ENCODE assay signal across 30 cellular contexts in genomic region chr12:62686938-62687337, GRCh38.
DNase-seq lines count a peak whose midpoint lies in the region; ATAC-seq and TF ChIP-seq lines count a peak whose summit lies in the region.
"Had no signal": no experiment of that assay in that cellular context is flagged by ENCODE, and none has a peak within 500 bp of the region (broad histone marks: within the 10 kb centered on the region; RNA-seq: fewer than 3 reads in every experiment).

No MANE protein-coding gene starts in this region.

- H3K36me3 Mint-ChIP-seq in MCF 10A (ENCODE audit: insufficient read depth, unreplicated experiment) = no peaks in the 10 kb centered on the region
- H3K36me3 Mint-ChIP-seq: memory B cell had no signal

- DNase-seq in breast epithelium (ENCODE audit: low spot score in 2 of 2) = no peak
- no peak for DNase-seq in MCF 10A (ENCODE audit: unreplicated experiment)
- DNase-seq in amniotic epithelial cell (ENCODE audit: low read depth) = peak; percentile 69
- DNase-seq in foreskin fibroblast = peak; percentile 60 to 78
- DNase-seq in putamen (ENCODE audit: low spot score) = no peak
- DNase-seq in activated CD8-positive, alpha-beta memory T cell treated with anti-CD3 and anti-CD28 coated beads for 24 hours = no peak
- DNase-seq: activated CD4-positive, alpha-beta memory T cell treated with anti-CD3 and anti-CD28 coated beads, Interleukin-2, amount 10 ng/mL, durations not matched to agents 7 days and 5 days; activated CD8-positive, alpha-beta memory T cell treated with anti-CD3 and anti-CD28 coated beads, Interleukin-2, amount 50 U/mL, for 48 hours; activated naive CD4-positive, alpha-beta T cell treated with anti-CD3 and anti-CD28 coated beads, Interleukin-2, amount 50 U/mL, for 16 hours; amygdala; CD4-positive, alpha-beta T cell; DMS79 treated with DMSO at 0.1 percent for 48 hours; MV-4-11; NCI-H1436 treated with DMSO at 0.1 percent for 48 hours; NCI-H226; SHP77 treated with DMSO at 0.1 percent for 48 hours; stimulated activated CD4-positive, alpha-beta T cell treated with anti-CD3 and anti-CD28 coated beads, Interleukin-1b, Interleukin-23, amount 100 ng/mL, for 48 hours; stimulated activated naive CD8-positive, alpha-beta T cell treated with anti-CD3 and anti-CD28 coated beads, Interleukin-15, amount 100 ng/mL, for 72 hours; trophoblast cell had no signal

- 72 to 87% methylated on average over 3 of the region's 3 CpGs for WGBS in gastroesophageal sphincter (ENCODE audit: low coverage in 1 of 2), 2 donors

- H3K9me3 Mint-ChIP-seq in MCF 10A (ENCODE audit: unreplicated experiment) = no peaks in the 10 kb centered on the region
- H3K9me3 Mint-ChIP-seq: activated CD4-positive, alpha-beta memory T cell treated with anti-CD3 and anti-CD28 coated beads, Interleukin-2, amount 10 ng/mL, durations not matched to agents 7 days and 5 days; activated T-helper 17 cell treated with anti-CD3 and anti-CD28 coated beads, Interleukin-2, amount 50 U/mL, for 72 hours; CD4-positive, alpha-beta T cell; memory B cell; neural crest cell; stimulated activated naive CD8-positive, alpha-beta T cell treated with anti-CD3 and anti-CD28 coated beads, Interleukin-15, amount 100 ng/mL, for 72 hours; T-helper 2 cell treated with Interferon-gamma antibody and Interleukin-4, amounts not matched to agents 5 μg/mL and 100 μg/mL, for 36 hours had no signal

- H3K4me3 ChIP-seq in breast epithelium = no peak overlapping the region
- H3K4me3 ChIP-seq in foreskin fibroblast (ENCODE audit: low read depth in 1 of 2, low read length in 2 of 2) = no peak overlapping the region
- no peak overlapping the region for H3K4me3 ChIP-seq in gastroesophageal sphincter
- H3K4me3 ChIP-seq: HAP-1 had no signal

- TF ChIP-seq POLR2A in breast epithelium (IDR thresholded peaks at IDR 0.05) = no peak
- no peak for TF ChIP-seq POLR2A in gastroesophageal sphincter (IDR thresholded peaks at IDR 0.05)

- H3K4me1 ChIP-seq in breast epithelium = peaks cover 0 to 4% of the 10 kb centered on the region in 2 donors
- peaks cover 0 to 36% (median 6%) of the 10 kb centered on the region in 3 donors for H3K4me1 ChIP-seq in gastroesophageal sphincter
- H3K4me1 ChIP-seq: HAP-1, parathyroid adenoma had no signal

- peaks cover 8% of the 10 kb centered on the region for H3K4me1 Mint-ChIP-seq in MCF 10A (ENCODE audit: insufficient read depth, unreplicated experiment)
- H3K4me1 Mint-ChIP-seq: activated CD4-positive, alpha-beta memory T cell treated with anti-CD3 and anti-CD28 coated beads, Interleukin-2, amount 10 ng/mL, durations not matched to agents 7 days and 5 days; activated T-helper 17 cell treated with anti-CD3 and anti-CD28 coated beads, Interleukin-2, amount 50 U/mL, for 72 hours; memory B cell had no signal

- H3K9me3 ChIP-seq in breast epithelium = no peaks in the 10 kb centered on the region
- H3K9me3 ChIP-seq in gastroesophageal sphincter = no peaks in the 10 kb centered on the region
- H3K9me3 ChIP-seq: HAP-1 had no signal

- H3K27ac ChIP-seq in breast epithelium = peak overlapping the region; percentile 6 to 29
- no peak overlapping the region for H3K27ac ChIP-seq in gastroesophageal sphincter
- H3K27ac ChIP-seq: 22Rv1, parathyroid adenoma had no signal

- H3K27me3 Mint-ChIP-seq in MCF 10A (ENCODE audit: insufficient read depth, unreplicated experiment) = no peaks in the 10 kb centered on the region
- H3K27me3 Mint-ChIP-seq: activated T-helper 17 cell treated with anti-CD3 and anti-CD28 coated beads, Interleukin-2, amount 50 U/mL, for 72 hours; stimulated activated naive CD8-positive, alpha-beta T cell treated with anti-CD3 and anti-CD28 coated beads, Interleukin-15, amount 100 ng/mL, for 72 hours had no signal

- POLR2A ChIA-PET in MCF 10A (lab: Yijun Ruan, JAX) = no interaction called here

- TF ChIP-seq CTCF in breast epithelium (IDR thresholded peaks at IDR 0.05) = no peak
- no peak for TF ChIP-seq CTCF in MCF 10A (IDR thresholded peaks at IDR 0.05; ENCODE audit: unreplicated experiment)
- TF ChIP-seq CTCF in foreskin fibroblast (IDR thresholded peaks at IDR 0.05; ENCODE audit: low read depth, low read length) = no peak
- no peak for TF ChIP-seq CTCF in gastroesophageal sphincter (IDR thresholded peaks at IDR 0.05)

- no peak for TF ChIP-seq EP300 in gastroesophageal sphincter (IDR thresholded peaks at IDR 0.05)

- no TSS peak for BruUV-seq in MCF 10A (replicated peaks; lab: Mats Ljungman, UMichigan)

- no peak overlapping the region for H3K4me3 Mint-ChIP-seq in MCF 10A (ENCODE audit: unreplicated experiment)
- H3K4me3 Mint-ChIP-seq: activated CD4-positive, alpha-beta memory T cell treated with anti-CD3 and anti-CD28 coated beads, Interleukin-2, amount 10 ng/mL, durations not matched to agents 7 days and 5 days; activated T-helper 17 cell treated with anti-CD3 and anti-CD28 coated beads, Interleukin-2, amount 50 U/mL, for 72 hours; CD4-positive, alpha-beta T cell; memory B cell; neural crest cell; stimulated activated naive CD8-positive, alpha-beta T cell treated with anti-CD3 and anti-CD28 coated beads, Interleukin-15, amount 100 ng/mL, for 72 hours; T-helper 2 cell treated with Interferon-gamma antibody and Interleukin-4, amounts not matched to agents 5 μg/mL and 100 μg/mL, for 36 hours had no signal

- no peak overlapping the region for H3K27ac Mint-ChIP-seq in MCF 10A (ENCODE audit: low read depth, unreplicated experiment)
- H3K27ac Mint-ChIP-seq: activated CD4-positive, alpha-beta memory T cell treated with anti-CD3 and anti-CD28 coated beads, Interleukin-2, amount 10 ng/mL, durations not matched to agents 7 days and 5 days; activated T-helper 17 cell treated with anti-CD3 and anti-CD28 coated beads, Interleukin-2, amount 50 U/mL, for 72 hours; CD4-positive, alpha-beta T cell; memory B cell; stimulated activated naive CD8-positive, alpha-beta T cell treated with anti-CD3 and anti-CD28 coated beads, Interleukin-15, amount 100 ng/mL, for 72 hours; T-helper 2 cell treated with Interferon-gamma antibody and Interleukin-4, amounts not matched to agents 5 μg/mL and 100 μg/mL, for 36 hours had no signal

- CTCF ChIA-PET in MCF 10A (lab: Yijun Ruan, JAX) = interaction anchor here (0.8 kb wide), 1 partner anchor 107 kb away, joined by 3 read pairs; no protein-coding TSS in a partner anchor

- ATAC-seq in GM21825 (IDR thresholded peaks at IDR 0.05; ENCODE audit: unreplicated experiment) = no peak
- ATAC-seq in gastroesophageal sphincter = no peak
- ATAC-seq: activated T-helper 17 cell treated with anti-CD3 and anti-CD28 coated beads, Interleukin-2, amount 50 U/mL, for 72 hours; left lobe of liver; Panc1; stimulated activated naive CD8-positive, alpha-beta T cell treated with anti-CD3 and anti-CD28 coated beads, Interleukin-15, amount 100 ng/mL, for 72 hours had no signal

- H3K36me3 ChIP-seq in breast epithelium (no peaks in the 10 kb centered on the region), gastroesophageal sphincter (no peaks in the 10 kb centered on the region)
- H3K36me3 ChIP-seq: HAP-1 had no signal

- intact Hi-C loops in breast epithelium (cut with DNase I; ENCODE audit: low total_unique reads) (no loop called here), MCF 10A (cut with micrococcal nuclease) (no loop called here)

- H3K27me3 ChIP-seq in breast epithelium = no peaks in the 10 kb centered on the region
- no peaks in the 10 kb centered on the region for H3K27me3 ChIP-seq in gastroesophageal sphincter

Comparison
In these comparisons a context has a peak if more than half of its experiments do, and no peak if none do; other contexts are left out.
1. DNase-seq: peak in amniotic epithelial cell (single experiment) and foreskin fibroblast (2 of 2); none in breast epithelium (0 of 2), MCF 10A (single experiment), putamen (single experiment) and activated CD8-positive, alpha-beta memory T cell treated with anti-CD3 and anti-CD28 coated beads for 24 hours (single experiment).
2. H3K27ac ChIP-seq: peak in breast epithelium (2 of 2); none in gastroesophageal sphincter (0 of 4).